ENCODE assay signal across 8 cellular contexts in the genomic region with DNA sequence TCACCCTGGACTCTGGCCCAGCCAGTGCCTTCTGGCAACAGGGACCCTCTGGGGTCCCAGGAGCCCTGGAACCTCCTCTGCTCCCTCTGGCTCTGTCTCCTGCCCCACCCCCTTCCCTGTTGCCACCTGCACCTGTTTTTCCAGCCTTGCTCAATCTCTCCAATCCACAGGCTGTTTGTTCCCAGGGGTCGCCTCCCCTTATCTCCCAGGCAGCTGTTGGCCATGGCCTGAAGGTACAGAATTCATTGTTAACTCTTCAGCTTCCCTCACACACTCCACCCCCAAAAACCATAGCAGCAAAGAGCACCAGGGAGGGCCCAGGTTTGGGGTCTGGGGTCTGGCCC. TPM values are rescaled to one million over a fixed set of nuclear protein-coding genes. Genes with fewer than 3 reads are reported as not detected.
DNase-seq lines count a peak whose midpoint lies in the region; ATAC-seq and TF ChIP-seq lines count a peak whose summit lies in the region.

No MANE protein-coding gene starts in this region.

- H3K4me1 ChIP-seq in effector memory CD4-positive, alpha-beta T cell (ENCODE audit: control insufficient read depth, insufficient read depth, low read length, poor library complexity, severe bottlenecking): peaks cover 61% of the 10 kb centered on the region
- peaks cover 30 to 35% of the 10 kb centered on the region in 2 donors for H3K4me1 ChIP-seq in gastrocnemius medialis

- H3K36me3 ChIP-seq in effector memory CD4-positive, alpha-beta T cell (ENCODE audit: control insufficient read depth, insufficient read depth, low read length): no peaks in the 10 kb centered on the region
- no peaks in the 10 kb centered on the region for H3K36me3 ChIP-seq in gastrocnemius medialis

- TF ChIP-seq CTCF in gastrocnemius medialis (IDR thresholded peaks at IDR 0.05 in 4 of 5, conservative IDR thresholded peaks at IDR 0.05 in 1 of 5): no peak

- in situ Hi-C loops in gastrocnemius medialis (cut with MboI; ENCODE audit: low sequenced_read_pairs in 4 of 4) (no loop called here), ACHN (cut with HindIII; ENCODE audit: low pct_ligation_motif_present, low pct_unique_long_range_greater_than_20kb, low sequenced_read_pairs) (no loop called here)

- ATAC-seq in gastrocnemius medialis (peak; percentile 11 to 24), HG02852 (IDR thresholded peaks at IDR 0.05; ENCODE audit: unreplicated experiment) (no peak), HG03460 (IDR thresholded peaks at IDR 0.05; ENCODE audit: unreplicated experiment) (no peak)

- no peaks in the 10 kb centered on the region for H3K9me3 ChIP-seq in effector memory CD4-positive, alpha-beta T cell (ENCODE audit: control insufficient read depth, low read length)
- H3K9me3 ChIP-seq in gastrocnemius medialis: no peaks in the 10 kb centered on the region

- intact Hi-C loops in gastrocnemius medialis (cut with DNase I; ENCODE audit: low total_unique reads): loop anchor here (2.0 kb wide), 2 partner anchors 31 to 39 kb away; a partner anchor contains a TSS

- no peak overlapping the region for H3K4me3 ChIP-seq in effector memory CD4-positive, alpha-beta T cell (ENCODE audit: insufficient read depth, low read depth, low read length, poor library complexity, severe bottlenecking)
- H3K4me3 ChIP-seq in gastrocnemius medialis: no peak overlapping the region

- peak in 1 of 2 donors; percentile 1 for TF ChIP-seq POLR2A in gastrocnemius medialis (IDR thresholded peaks at IDR 0.05)

- DNase-seq in DMS79 treated with DMSO at 0.1 percent for 48 hours (lab: John Stamatoyannopoulos, UW) (peak; percentile 75), NCI-H510A treated with DMSO at 0.1 percent for 48 hours (lab: John Stamatoyannopoulos, UW) (peak; percentile 68), gastrocnemius medialis (peak in 1 of 2 donors; percentile 52), ACHN (no peak)
- no peak for DNase-seq in effector memory CD4-positive, alpha-beta T cell
- no peak for DNase-seq in central memory CD4-positive, alpha-beta T cell

- H3K27ac ChIP-seq in effector memory CD4-positive, alpha-beta T cell (ENCODE audit: insufficient read depth, low read length, poor library complexity, severe bottlenecking): peak overlapping the region; percentile 75
- peak overlapping the region; percentile 90 to 98 (median 94) for H3K27ac ChIP-seq in gastrocnemius medialis

- H3K27me3 ChIP-seq in effector memory CD4-positive, alpha-beta T cell (replicated peaks; ENCODE audit: control insufficient read depth, insufficient read depth, low read length, poor library complexity, severe bottlenecking): no peaks in the 10 kb centered on the region
- no peaks in the 10 kb centered on the region for H3K27me3 ChIP-seq in gastrocnemius medialis

RNA-seq across cellular contexts. Expression of a gene that starts 39.3 kb away (rescaled TPM):
- total RNA-seq in gastrocnemius medialis: 10 to 100 TPM; 13.6 to 53.5 (median 28.2) TPM

Comparison
In these comparisons a context has a peak if more than half of its experiments do, and no peak if none do; other contexts are left out.
1. DNase-seq: peak in DMS79 treated with DMSO at 0.1 percent for 48 hours (single experiment) and NCI-H510A treated with DMSO at 0.1 percent for 48 hours (single experiment); none in effector memory CD4-positive, alpha-beta T cell (0 of 3), central memory CD4-positive, alpha-beta T cell (single experiment) and ACHN (single experiment).
2. ATAC-seq: peak in gastrocnemius medialis (2 of 2); none in HG02852 (single experiment) and HG03460 (single experiment).